19 cellular contexts compared by ENCODE assay signal in genomic region chr6:69622230-69622629, GRCh38.
DNase-seq lines count a peak whose midpoint lies in the region; ATAC-seq and TF ChIP-seq lines count a peak whose summit lies in the region.
"Had no signal": no experiment of that assay in that cellular context is flagged by ENCODE, and none has a peak within 500 bp of the region (broad histone marks: within the 10 kb centered on the region; RNA-seq: fewer than 3 reads in every experiment).

No MANE protein-coding gene starts in this region.

- no peaks in the 10 kb centered on the region for H4K20me1 ChIP-seq in H9 (ENCODE audit: control insufficient read depth, insufficient read depth, insufficient read length)

- H4K91ac ChIP-seq in H9 (ENCODE audit: insufficient read length, low read depth, low read length) = no peak overlapping the region

- no peak overlapping the region for H2BK12ac ChIP-seq in H9 (ENCODE audit: insufficient read length, low read depth, low read length)

- H3K79me2 ChIP-seq in H9 (ENCODE audit: insufficient read depth, low read length) = no peaks in the 10 kb centered on the region
- H3K79me2 ChIP-seq: hepatocyte had no signal

- no peaks in the 10 kb centered on the region for H3K23me2 ChIP-seq in H9 (ENCODE audit: insufficient read length, low read depth, low read length, poor library complexity, severe bottlenecking)

- no peak overlapping the region for H3K4me2 ChIP-seq in H9 (ENCODE audit: insufficient read depth, insufficient read length, low read length)
- H3K4me2 ChIP-seq: hepatocyte had no signal

- H3T11ph ChIP-seq in H9 (ENCODE audit: low read length) = no peak overlapping the region

- H2BK120ac ChIP-seq in H9 (ENCODE audit: low read depth, low read length, poor library complexity, severe bottlenecking) = no peak overlapping the region

- H2BK15ac ChIP-seq in H9 (ENCODE audit: low read depth, low read length) = no peak overlapping the region

- ATAC-seq in GM21717 (IDR thresholded peaks at IDR 0.05; ENCODE audit: unreplicated experiment) (no peak), HG02981 (IDR thresholded peaks at IDR 0.05; ENCODE audit: unreplicated experiment) (no peak), HG02852 (IDR thresholded peaks at IDR 0.05; ENCODE audit: unreplicated experiment) (no peak)
- ATAC-seq: foreskin keratinocyte; sciatic nerve; stimulated activated effector memory CD8-positive, alpha-beta T cell treated with anti-CD3 and anti-CD28 coated beads, Interleukin-12 subunit alpha, Interleukin-12 subunit beta, amount 100 ng/mL, for 72 hours had no signal

- no peak overlapping the region for H2AK5ac ChIP-seq in H9 (ENCODE audit: insufficient read length, low read length)

- H3K9me3 ChIP-seq in H9 (ENCODE audit: control insufficient read depth, low read depth, low read length) = no peaks in the 10 kb centered on the region
- H3K9me3 ChIP-seq: testis had no signal

- H4K8ac ChIP-seq in H9 (replicated peaks; ENCODE audit: insufficient read length, low read depth, low read length) = no peak overlapping the region

- no peak overlapping the region for H3K4ac ChIP-seq in H9 (ENCODE audit: low read depth, low read length)

- H3K36me3 Mint-ChIP-seq in H9 (ENCODE audit: insufficient read depth in 1 of 3, low read depth in 3 of 3) = no peaks in the 10 kb centered on the region; a peak in 2 of 7 replicates
- H3K36me3 Mint-ChIP-seq: CD4-positive, CD25-positive, alpha-beta regulatory T cell; stimulated activated effector memory CD8-positive, alpha-beta T cell treated with anti-CD3 and anti-CD28 coated beads, Interleukin-12 subunit alpha, Interleukin-12 subunit beta, amount 100 ng/mL, for 72 hours had no signal

- H3K18ac ChIP-seq in H9 (ENCODE audit: insufficient read length, low read depth, low read length) = no peak overlapping the region

- no peaks in the 10 kb centered on the region for H3K79me1 ChIP-seq in H9 (ENCODE audit: insufficient read depth, low read depth, low read length, poor library complexity, severe bottlenecking)

- H2BK5ac ChIP-seq in H9 (ENCODE audit: insufficient read length, low read length) = no peak overlapping the region

- peak overlapping the region in 2 of 3 experiments; percentile 84 to 87; a peak in 3 of 7 replicates for H3K27ac Mint-ChIP-seq in H9
- H3K27ac Mint-ChIP-seq: CD4-positive, CD25-positive, alpha-beta regulatory T cell; stimulated activated effector memory CD8-positive, alpha-beta T cell treated with anti-CD3 and anti-CD28 coated beads, Interleukin-12 subunit alpha, Interleukin-12 subunit beta, amount 100 ng/mL, for 72 hours had no signal

- no peak overlapping the region for H2AFZ ChIP-seq in H9 (ENCODE audit: low read length)
- H2AFZ ChIP-seq: hepatocyte had no signal

- H3K4me3 Mint-ChIP-seq in H9 = no peak overlapping the region
- H3K4me3 Mint-ChIP-seq: central memory CD8-positive, alpha-beta T cell; stimulated activated effector memory CD8-positive, alpha-beta T cell treated with anti-CD3 and anti-CD28 coated beads, Interleukin-12 subunit alpha, Interleukin-12 subunit beta, amount 100 ng/mL, for 72 hours had no signal

- H3K4me1 ChIP-seq in H9 (ENCODE audit: insufficient read depth, low read length) = peaks cover 3% of the 10 kb centered on the region; the same call in 1 of the 2 replicates
- H3K4me1 ChIP-seq: foreskin keratinocyte, testis had no signal

- DNase-seq in H9 (no peak), NCI-H2171 (lab: John Stamatoyannopoulos, UW) (peak; percentile 85), OCI-M1 (lab: John Stamatoyannopoulos, UW) (peak; percentile 25), occipital lobe (lab: John Stamatoyannopoulos, UW) (no peak)
- DNase-seq: activated T-cell treated with anti-CD3 and anti-CD28 coated beads for 4 hours; amniotic stem cell; CD4-positive, CD25-positive, alpha-beta regulatory T cell; DND-41; foreskin keratinocyte; NCI-H187 treated with DMSO at 0.1 percent for 48 hours; testis had no signal

- H3K14ac ChIP-seq in H9 (ENCODE audit: insufficient read depth, low read length) = no peak overlapping the region

- H3K27me3 Mint-ChIP-seq in H9 (ENCODE audit: low read depth) = no peaks in the 10 kb centered on the region

- H3K9ac ChIP-seq in H9 (ENCODE audit: extremely low read depth, insufficient read length, low read length) = no peak overlapping the region

- H3K27ac ChIP-seq in 22Rv1 (peak overlapping the region; percentile 56), H9 (ENCODE audit: insufficient read length, low read depth, low read length) (no peak overlapping the region)
- H3K27ac ChIP-seq: foreskin keratinocyte, hepatocyte, testis had no signal

- no peak overlapping the region for H4K5ac ChIP-seq in H9 (ENCODE audit: insufficient read length, low read depth, low read length)

- TF ChIP-seq CTCF in 22Rv1 (IDR thresholded peaks at IDR 0.05) (no peak), H9 (conservative IDR thresholded peaks at IDR 0.05) (no peak)

- H3K27me3 ChIP-seq in H9 (ENCODE audit: insufficient read depth, low read length) = no peaks in the 10 kb centered on the region
- H3K27me3 ChIP-seq: foreskin keratinocyte, hepatocyte, testis had no signal

- H3K56ac ChIP-seq in H9 (ENCODE audit: insufficient read length, low read depth, low read length) = no peak overlapping the region

- H3K23ac ChIP-seq in H9 (ENCODE audit: insufficient read length, low read depth, low read length) = no peak overlapping the region

- peaks cover 16 to 35% of the 10 kb centered on the region in 2 experiments for H3K4me1 Mint-ChIP-seq in H9
- H3K4me1 Mint-ChIP-seq: CD4-positive, CD25-positive, alpha-beta regulatory T cell; central memory CD8-positive, alpha-beta T cell; stimulated activated effector memory CD8-positive, alpha-beta T cell treated with anti-CD3 and anti-CD28 coated beads, Interleukin-12 subunit alpha, Interleukin-12 subunit beta, amount 100 ng/mL, for 72 hours had no signal

- H2BK20ac ChIP-seq in H9 (ENCODE audit: low read depth, low read length, poor library complexity, severe bottlenecking) = no peak overlapping the region

- no CpG with 5 or more reads among the region's 3 CpGs for WGBS in H9 (ENCODE audit: extremely low coverage, insufficient read length, low lambda C conversion rate)

- no peaks in the 10 kb centered on the region for H3K9me3 Mint-ChIP-seq in H9
- H3K9me3 Mint-ChIP-seq: central memory CD8-positive, alpha-beta T cell; stimulated activated effector memory CD8-positive, alpha-beta T cell treated with anti-CD3 and anti-CD28 coated beads, Interleukin-12 subunit alpha, Interleukin-12 subunit beta, amount 100 ng/mL, for 72 hours had no signal

Comparison
In these comparisons a context has a peak if more than half of its experiments do, and no peak if none do; other contexts are left out.
1. DNase-seq: peak in NCI-H2171 (single experiment) and OCI-M1 (single experiment); none in H9 (single experiment) and occipital lobe (single experiment).